ENCODE assay signal across 25 cellular contexts in genomic region chr2:142975239-142975638, GRCh38.
DNase-seq lines count a peak whose midpoint lies in the region; ATAC-seq, FAIRE-seq and TF ChIP-seq lines count a peak whose summit lies in the region.
"Had no signal": no experiment of that assay in that cellular context is flagged by ENCODE, and none has a peak within 500 bp of the region (broad histone marks: within the 10 kb centered on the region; RNA-seq: fewer than 3 reads in every experiment).

No MANE protein-coding gene starts in this region.

- H4K20me1 ChIP-seq in osteoblast (ENCODE audit: insufficient read depth, low read length), result no peaks in the 10 kb centered on the region

- no peak for FAIRE-seq in A549 (lab: Jason Lieb, UNC)
- FAIRE-seq: A204.1, D721Med, kidney had no signal

- H3K9ac ChIP-seq in HUES64 (ENCODE audit: low read depth, low read length), result no peak overlapping the region

- CTCF ChIA-PET in A549 (lab: Yijun Ruan, JAX), result no interaction called here

- ATAC-seq in A549 (peak; percentile 10 to 20; a peak in 3 of 6 replicates), memory B cell (ENCODE audit: low read depth) (no peak)
- ATAC-seq: lower lobe of right lung; stimulated activated naive CD8-positive, alpha-beta T cell treated with anti-CD3 and anti-CD28 coated beads, Interleukin-15, amount 100 ng/mL, for 72 hours had no signal

- H3K9me3 ChIP-seq in A549, result no peaks in the 10 kb centered on the region
- H3K9me3 ChIP-seq in HUES64 (ENCODE audit: insufficient read depth, low read depth, low read length), result no peaks in the 10 kb centered on the region
- no peaks in the 10 kb centered on the region for H3K9me3 ChIP-seq in osteoblast (ENCODE audit: low read depth, low read length)
- H3K9me3 ChIP-seq: lower lobe of right lung, tibial nerve had no signal

- H3K9me3 Mint-ChIP-seq in chondrocyte (ENCODE audit: low read depth) (no peaks in the 10 kb centered on the region), memory B cell (no peaks in the 10 kb centered on the region)
- H3K9me3 Mint-ChIP-seq: stimulated activated naive CD8-positive, alpha-beta T cell treated with anti-CD3 and anti-CD28 coated beads, Interleukin-15, amount 100 ng/mL, for 72 hours had no signal

- POLR2A ChIA-PET in A549 (lab: Yijun Ruan, JAX), result no interaction called here

- WGBS in A549 (ENCODE audit: missing lambda C conversion rate), result 100% methylated on average over 1 of the region's 1 CpG
- WGBS in HUES64, result 90% methylated on average over 1 of the region's 1 CpG

- H3K4me1 ChIP-seq in A549 (peaks cover 84% of the 10 kb centered on the region), HUES64 (ENCODE audit: insufficient read depth, low read length) (peaks cover 31% of the 10 kb centered on the region), osteoblast (ENCODE audit: insufficient read depth, low read length) (peaks cover 20% of the 10 kb centered on the region)
- H3K4me1 ChIP-seq: lower lobe of right lung, tibial nerve had no signal

- H3K27me3 ChIP-seq in HUES64 (ENCODE audit: insufficient read depth, low read length), result no peaks in the 10 kb centered on the region
- H3K27me3 ChIP-seq in osteoblast (ENCODE audit: insufficient read depth, low read length), result no peaks in the 10 kb centered on the region
- H3K27me3 ChIP-seq: cardiac muscle cell, tibial nerve had no signal

- H3K79me2 ChIP-seq in osteoblast (ENCODE audit: insufficient read depth, low read length), result no peaks in the 10 kb centered on the region

- TF ChIP-seq CTCF in A549 (IDR thresholded peaks at IDR 0.05), result no peak
- no peak for TF ChIP-seq CTCF in chondrocyte (IDR thresholded peaks at IDR 0.05)
- no peak for TF ChIP-seq CTCF in osteoblast (IDR thresholded peaks at IDR 0.05; ENCODE audit: extremely low read depth, low read depth, low read length)

- no peak overlapping the region; the same call in 2 of the 3 replicates for H3K4me2 ChIP-seq in A549
- H3K4me2 ChIP-seq in osteoblast (ENCODE audit: insufficient read depth, low read length), result no peak overlapping the region

- H3K27ac ChIP-seq in A549 (peak overlapping the region in 1 of 2 experiments; percentile 77; a peak in 4 of 6 replicates), HUES64 (ENCODE audit: low read depth, low read length) (peak overlapping the region; percentile 92; the same call in 1 of the 2 replicates), osteoblast (ENCODE audit: low read depth, low read length) (no peak overlapping the region)
- H3K27ac ChIP-seq: cardiac muscle cell, lower lobe of right lung had no signal

- H3K27me3 Mint-ChIP-seq in chondrocyte (ENCODE audit: low read depth), result no peaks in the 10 kb centered on the region
- no peaks in the 10 kb centered on the region for H3K27me3 Mint-ChIP-seq in memory B cell
- H3K27me3 Mint-ChIP-seq: stimulated activated naive CD8-positive, alpha-beta T cell treated with anti-CD3 and anti-CD28 coated beads, Interleukin-15, amount 100 ng/mL, for 72 hours had no signal

- H3K4me3 ChIP-seq in A549 (no peak overlapping the region), HUES64 (ENCODE audit: low read length) (no peak overlapping the region), osteoblast (ENCODE audit: insufficient read depth, low read length) (no peak overlapping the region)
- H3K4me3 ChIP-seq: cardiac muscle cell, lower lobe of right lung, tibial nerve had no signal

- no peak overlapping the region for H2AFZ ChIP-seq in osteoblast (ENCODE audit: low read length)

- TF ChIP-seq RAD21 in A549 (conservative IDR thresholded peaks at IDR 0.05 in 1 of 2, IDR thresholded peaks at IDR 0.05 in 1 of 2), result no peak

- H3K4me3 Mint-ChIP-seq in chondrocyte (ENCODE audit: unreplicated experiment), result no peak overlapping the region
- H3K4me3 Mint-ChIP-seq in memory B cell, result no peak overlapping the region
- H3K4me3 Mint-ChIP-seq: stimulated activated naive CD8-positive, alpha-beta T cell treated with anti-CD3 and anti-CD28 coated beads, Interleukin-15, amount 100 ng/mL, for 72 hours had no signal

- DNase-seq in A549 (ENCODE audit: low read depth in 1 of 2, low spot score in 1 of 2) (no peak), chondrocyte (ENCODE audit: low spot score) (no peak), memory B cell (ENCODE audit: low spot score in 2 of 2) (no peak), hippocampal formation (lab: John Stamatoyannopoulos, UW) (no peak), NK-92 (lab: John Stamatoyannopoulos, UW; ENCODE audit: unreplicated experiment) (no peak), NCI-H1417 (lab: John Stamatoyannopoulos, UW) (no peak), osteoblast (ENCODE audit: insufficient read length, low spot score, missing footprints) (no peak)
- DNase-seq: activated CD4-positive, alpha-beta T cell treated with anti-CD3 and anti-CD28 coated beads for 1 hour; activated naive CD4-positive, alpha-beta T cell treated with Interleukin-2 at 50 U/mL for 16 hours; activated T-cell treated with anti-CD3 and anti-CD28 coated beads, Interleukin-2, amount 50 U/mL, for 48 hours; erythroblast; foreskin melanocyte; KG1; kidney; lower lobe of right lung; MV-4-11; NCI-H1694 treated with DMSO at 0.1 percent for 48 hours; SIG-M5; stimulated activated CD4-positive, alpha-beta T cell treated with anti-CD3 and anti-CD28 coated beads, Interleukin-4, amount 100 ng/mL, for 4 hours; stimulated activated naive CD8-positive, alpha-beta T cell treated with anti-CD3 and anti-CD28 coated beads, Interleukin-15, amount 100 ng/mL, for 72 hours had no signal

- no peaks in the 10 kb centered on the region for H3K36me3 Mint-ChIP-seq in chondrocyte (ENCODE audit: low read depth)
- peaks cover 12% of the 10 kb centered on the region for H3K36me3 Mint-ChIP-seq in memory B cell

- H3K27ac Mint-ChIP-seq in chondrocyte (ENCODE audit: unreplicated experiment) (peak overlapping the region; percentile 61), memory B cell (peak overlapping the region; percentile 86)
- H3K27ac Mint-ChIP-seq: stimulated activated naive CD8-positive, alpha-beta T cell treated with anti-CD3 and anti-CD28 coated beads, Interleukin-15, amount 100 ng/mL, for 72 hours had no signal

- no peak for TF ChIP-seq EP300 in A549 (IDR thresholded peaks at IDR 0.05)

- TF ChIP-seq POLR2A in A549 (IDR thresholded peaks at IDR 0.05; ENCODE audit: low read length), result no peak

- H3K4me1 Mint-ChIP-seq in chondrocyte (ENCODE audit: low read depth), result peaks cover 28% of the 10 kb centered on the region
- peaks cover 40% of the 10 kb centered on the region for H3K4me1 Mint-ChIP-seq in memory B cell

- H3K36me3 ChIP-seq in HUES64 (ENCODE audit: insufficient read depth, low read length), result no peaks in the 10 kb centered on the region
- H3K36me3 ChIP-seq in osteoblast (ENCODE audit: insufficient read depth, low read length), result no peaks in the 10 kb centered on the region
- H3K36me3 ChIP-seq: cardiac muscle cell, lower lobe of right lung, tibial nerve had no signal

TF ChIP-seq in A549, 52 proteins besides CTCF, POLR2A, EP300 and RAD21:
- peak; percentile 90 for TF ChIP-seq POLR2AphosphoS2 (conservative IDR thresholded peaks at IDR 0.05; ENCODE audit: low read length)
- TF ChIP-seq EHMT2 (IDR thresholded peaks at IDR 0.05; ENCODE audit: low read depth), result no peak
- no peak for TF ChIP-seq HES2 (IDR thresholded peaks at IDR 0.05)
- TF ChIP-seq TFCP2L1 (CRISPR knock-in tag; IDR thresholded peaks at IDR 0.05), result no peak
- TF ChIP-seq ZFP36 (IDR thresholded peaks at IDR 0.05; ENCODE audit: borderline replicate concordance, partially characterized antibody), result no peak
- no peak for TF ChIP-seq KDM1A (IDR thresholded peaks at IDR 0.05; ENCODE audit: low read depth)
- TF ChIP-seq USF2 (IDR thresholded peaks at IDR 0.05), result no peak
- no peak for TF ChIP-seq KDM5A (IDR thresholded peaks at IDR 0.05)
- TF ChIP-seq NPAS2 (CRISPR knock-in tag; IDR thresholded peaks at IDR 0.05; ENCODE audit: borderline replicate concordance), result no peak
- TF ChIP-seq MAX (IDR thresholded peaks at IDR 0.05), result no peak
- TF ChIP-seq JUN (IDR thresholded peaks at IDR 0.05), result 0 out of 5 replicates have a peak, but pooled peaks of 1 of the 2 experiments have one; percentile 15
- TF ChIP-seq CBX8 (IDR thresholded peaks at IDR 0.05), result no peak
- no peak for TF ChIP-seq FOSB (CRISPR knock-in tag; IDR thresholded peaks at IDR 0.05)
- no peak for TF ChIP-seq PBX3 (IDR thresholded peaks at IDR 0.05)
- no peak for TF ChIP-seq ELK1 (IDR thresholded peaks at IDR 0.05; ENCODE audit: low read depth, low read length)
